8 cellular contexts compared by ENCODE assay signal in genomic region chr14:24113379-24113800, GRCh38. TPM values are rescaled to one million over a fixed set of nuclear protein-coding genes. Genes with fewer than 3 reads are reported as not detected.
DNase-seq lines count a peak whose midpoint lies in the region; ATAC-seq and TF ChIP-seq lines count a peak whose summit lies in the region.

No MANE protein-coding gene starts in this region.

- TF ChIP-seq CTCF in nephron progenitor cell (IDR thresholded peaks at IDR 0.05) = no peak

- H3K27me3 ChIP-seq in ectodermal cell (ENCODE audit: control insufficient read depth, insufficient read depth, low read length, poor library complexity, severe bottlenecking) = no peaks in the 10 kb centered on the region

- peaks cover 14% of the 10 kb centered on the region for H3K36me3 ChIP-seq in ectodermal cell (ENCODE audit: control insufficient read depth, insufficient read depth, low read length)

- no peaks in the 10 kb centered on the region for H3K9me3 ChIP-seq in ectodermal cell (ENCODE audit: control insufficient read depth, low read length)

- peak overlapping the region; percentile 89 for H3K27ac ChIP-seq in ectodermal cell (ENCODE audit: insufficient read depth, low read depth, low read length, poor library complexity, severe bottlenecking)

- DNase-seq in CD1c-positive myeloid dendritic cell (ENCODE audit: extremely low spot score) (peak; percentile 11), NCI-H1092 treated with DMSO at 0.1 percent for 48 hours (lab: John Stamatoyannopoulos, UW) (peak; percentile 63), nephron progenitor cell (no peak), GF-D8 (lab: John Stamatoyannopoulos, UW) (no peak), AG08396 (ENCODE audit: low spot score) (no peak)
- DNase-seq in activated CD4-positive, CD25-positive, alpha-beta regulatory T cell (lab: John Stamatoyannopoulos, UW) = no peak

- no peaks in the 10 kb centered on the region for H3K9me3 Mint-ChIP-seq in nephron progenitor cell

- peaks cover 19% of the 10 kb centered on the region for H3K36me3 Mint-ChIP-seq in nephron progenitor cell (ENCODE audit: low read depth)

- H3K4me3 Mint-ChIP-seq in nephron progenitor cell = peak overlapping the region; percentile 98

- 23 to 24% methylated on average over 15 of the region's 15 CpGs for WGBS in ectodermal cell, 2 experiments

- ATAC-seq in GM21515 (IDR thresholded peaks at IDR 0.05; ENCODE audit: unreplicated experiment) = no peak

- H3K27ac Mint-ChIP-seq in nephron progenitor cell = peak overlapping the region; percentile 100

- peaks cover 22% of the 10 kb centered on the region for H3K4me1 Mint-ChIP-seq in nephron progenitor cell

- no peaks in the 10 kb centered on the region for H3K4me1 ChIP-seq in ectodermal cell (ENCODE audit: control insufficient read depth, insufficient read depth, low read length)

- peak overlapping the region; percentile 91 for H3K4me3 ChIP-seq in ectodermal cell (ENCODE audit: insufficient read depth, low read depth, low read length)

- H3K27me3 Mint-ChIP-seq in nephron progenitor cell (ENCODE audit: low read depth, poor library complexity) = peaks cover 10% of the 10 kb centered on the region

RNA-seq across cellular contexts. Expression of gene DCAF11, which starts 1.2 kb away (rescaled TPM):
- polyA plus RNA-seq in ectodermal cell (2013, experiment 1 of 4) = 67.7 TPM
- 65.2 TPM for polyA plus RNA-seq in ectodermal cell (2013, experiment 2 of 4)
- polyA plus RNA-seq in ectodermal cell (2013, experiment 3 of 4) = 46.1 TPM
- 50.7 TPM for polyA plus RNA-seq in ectodermal cell (2013, experiment 4 of 4)

RNA-seq across cellular contexts. Expression of gene NRL, which starts 1.4 kb away (rescaled TPM):
- polyA plus RNA-seq in ectodermal cell (2013, experiment 1 of 4) = 0.93 TPM
- polyA plus RNA-seq in ectodermal cell (2013, experiment 2 of 4) = 0.64 TPM
- 0.75 TPM for polyA plus RNA-seq in ectodermal cell (2013, experiment 3 of 4)
- 0.73 TPM for polyA plus RNA-seq in ectodermal cell (2013, experiment 4 of 4)

RNA-seq across cellular contexts. Expression of gene FITM1, which starts 17.1 kb away (rescaled TPM):
- 0.56 TPM for polyA plus RNA-seq in ectodermal cell (2013, experiment 1 of 4)
- polyA plus RNA-seq in ectodermal cell (2013, experiment 2 of 4) = 0.28 TPM
- polyA plus RNA-seq in ectodermal cell (2013, experiment 3 of 4) = not detected
- polyA plus RNA-seq in ectodermal cell (2013, experiment 4 of 4) = 0.32 TPM

RNA-seq across cellular contexts. Expression of gene PCK2, which starts 19.3 kb away (rescaled TPM):
- 12.9 TPM for polyA plus RNA-seq in ectodermal cell (2013, experiment 1 of 4)
- polyA plus RNA-seq in ectodermal cell (2013, experiment 2 of 4) = 12.0 TPM
- polyA plus RNA-seq in ectodermal cell (2013, experiment 3 of 4) = 12.2 TPM
- polyA plus RNA-seq in ectodermal cell (2013, experiment 4 of 4) = 12.8 TPM

RNA-seq across cellular contexts. Expression of gene PSME1, which starts 22.6 kb away (rescaled TPM):
- polyA plus RNA-seq in ectodermal cell (2013, experiment 1 of 4) = 69.4 TPM
- polyA plus RNA-seq in ectodermal cell (2013, experiment 2 of 4) = 61.9 TPM
- 68.6 TPM for polyA plus RNA-seq in ectodermal cell (2013, experiment 3 of 4)
- 89.4 TPM for polyA plus RNA-seq in ectodermal cell (2013, experiment 4 of 4)

Comparison
In these comparisons a context has a peak if more than half of its experiments do, and no peak if none do; other contexts are left out.
1. DNase-seq: peak in CD1c-positive myeloid dendritic cell (single experiment) and NCI-H1092 treated with DMSO at 0.1 percent for 48 hours (single experiment); none in nephron progenitor cell (single experiment), GF-D8 (single experiment), AG08396 (single experiment) and activated CD4-positive, CD25-positive, alpha-beta regulatory T cell (0 of 4).